In the genomic region with DNA sequence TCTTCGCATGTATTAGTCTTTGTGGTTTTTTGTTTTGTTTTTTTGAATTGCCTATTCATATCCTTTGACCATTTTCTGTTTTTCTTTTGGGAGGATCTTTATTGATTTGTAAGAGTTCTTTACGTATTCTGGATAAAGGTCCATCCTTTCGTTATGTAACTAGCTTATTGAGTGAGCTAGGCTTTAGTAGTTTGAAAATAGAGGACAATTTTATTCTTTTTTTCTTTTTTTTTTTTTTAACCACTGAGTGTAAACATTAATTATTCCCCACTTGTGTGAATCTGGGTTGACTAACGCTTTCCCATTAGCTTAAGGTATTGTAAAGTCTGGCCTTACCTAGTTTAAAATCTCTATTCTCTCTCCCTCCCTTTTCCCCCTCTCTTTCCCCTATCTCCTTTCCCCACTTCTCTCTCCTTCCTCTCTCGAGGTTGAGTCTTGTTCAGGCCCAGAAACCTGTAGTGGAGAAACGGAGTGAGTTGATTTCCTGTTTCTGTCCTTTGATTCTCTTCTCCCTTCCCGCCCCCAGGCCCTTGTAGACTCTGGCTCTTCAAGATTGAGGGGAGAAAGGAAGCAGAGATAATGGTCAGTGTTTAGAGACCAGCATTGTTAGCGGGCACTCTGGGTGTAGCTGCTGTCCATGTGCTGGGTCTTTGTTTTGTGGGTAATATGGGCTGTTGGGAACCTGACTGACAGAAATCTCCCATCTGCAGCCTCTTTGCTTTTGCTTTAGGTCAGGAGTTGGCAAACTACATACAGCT, we compare ENCODE assay signal across 8 cellular contexts. TPM values are rescaled to one million over a fixed set of nuclear protein-coding genes. Genes with fewer than 3 reads are reported as not detected.
DNase-seq lines count a peak whose midpoint lies in the region; FAIRE-seq and TF ChIP-seq lines count a peak whose summit lies in the region.

No MANE protein-coding gene starts in this region.

- H3K9me3 ChIP-seq in A673 (ENCODE audit: low read depth, low read length, poor library complexity, severe bottlenecking) = no peaks in the 10 kb centered on the region
- no peaks in the 10 kb centered on the region for H3K9me3 ChIP-seq in ES-I3 (ENCODE audit: control insufficient read depth, insufficient read depth, low read length)
- H3K9me3 ChIP-seq in small intestine (ENCODE audit: control insufficient read depth, low read depth) = no peaks in the 10 kb centered on the region

- H3K4me1 ChIP-seq in A673 (ENCODE audit: insufficient read depth, low read length, poor library complexity, severe bottlenecking) = peaks cover 12% of the 10 kb centered on the region
- no peaks in the 10 kb centered on the region for H3K4me1 ChIP-seq in ES-I3 (ENCODE audit: insufficient read depth, low read length)
- H3K4me1 ChIP-seq in small intestine (ENCODE audit: control insufficient read depth in 2 of 2, insufficient read depth in 1 of 2, low read depth in 1 of 2, low read length in 1 of 2) = peaks cover 0 to 12% of the 10 kb centered on the region in 2 donors

- CTCF ChIA-PET in A673 (lab: Charles Lee) = no interaction called here

- H3K27ac ChIP-seq in A673 (ENCODE audit: low read depth, low read length, poor library complexity, severe bottlenecking) (peak overlapping the region; percentile 93), small intestine (ENCODE audit: low read depth in 1 of 2, low read length in 1 of 2) (peak overlapping the region; percentile 64 to 89)

- H3K9ac ChIP-seq in ES-I3 (ENCODE audit: low read depth, low read length) = peak overlapping the region; percentile 60

- no peaks in the 10 kb centered on the region for H3K27me3 ChIP-seq in A673 (replicated peaks; ENCODE audit: insufficient read depth, low read depth, low read length, poor library complexity)
- H3K27me3 ChIP-seq in small intestine (ENCODE audit: control insufficient read depth in 2 of 2, insufficient read depth in 2 of 2, low read length in 2 of 2) = no peaks in the 10 kb centered on the region

- no peak for FAIRE-seq in small intestine (lab: Jason Lieb, UNC)
- no peak for FAIRE-seq in D721Med (lab: Jason Lieb, UNC)

- intact Hi-C loops in A673 (cut with micrococcal nuclease; ENCODE audit: unreplicated experiment) = loop anchor here (5.0 kb wide), 1 partner anchor 164 kb away; the partner anchor contains the start of gene DOP1B

- DNase-seq in A673 (ENCODE audit: low spot score) = peak; percentile 29
- peak; percentile 40 for DNase-seq in NCI-H748 treated with DMSO at 0.1 percent for 48 hours (lab: John Stamatoyannopoulos, UW)
- DNase-seq in amniotic epithelial cell (ENCODE audit: low read depth) = peak; percentile 9
- DNase-seq in iPS-NIHi11 (ENCODE audit: low spot score) = peak; percentile 31
- DNase-seq in small intestine = peak; percentile 33
- DNase-seq in activated gamma-delta T cell treated with Interleukin-2 at 50 U/mL for 16 hours = no peak
- DNase-seq in D721Med (ENCODE audit: insufficient read length, low spot score) = no peak

- H3K4me3 ChIP-seq in A673 (ENCODE audit: low read depth, low read length, poor library complexity, severe bottlenecking) (peak overlapping the region; percentile 93), small intestine (ENCODE audit: low read depth in 1 of 2, low read length in 2 of 2) (peak overlapping the region; percentile 14 to 75)

- WGBS in small intestine, 3 donors = 5 to 7% (median 6%) methylated on average over 8 of the region's 8 CpGs

- BruUV-seq in A673 (replicated peaks; lab: Mats Ljungman, UMichigan) = TSS peak; percentile 55

- TF ChIP-seq CTCF in A673 (conservative IDR thresholded peaks at IDR 0.05; ENCODE audit: low read depth, low read length) = no peak
- TF ChIP-seq CTCF in D721Med (IDR thresholded peaks at IDR 0.05; ENCODE audit: insufficient read depth, missing control alignments) = no peak

- POLR2A ChIA-PET in A673 (lab: Charles Lee; ENCODE audit: low non-redundant PET) = interaction anchor here (0.7 kb wide), 1 partner anchor 171 kb away, joined by 4 read pairs; no protein-coding TSS in a partner anchor

- H3K36me3 ChIP-seq in A673 (ENCODE audit: insufficient read depth, low read length, poor library complexity, severe bottlenecking) (peaks cover 11% of the 10 kb centered on the region), ES-I3 (ENCODE audit: insufficient read depth, low read length) (no peaks in the 10 kb centered on the region), small intestine (ENCODE audit: control insufficient read depth in 2 of 2, insufficient read depth in 2 of 2, low read length in 2 of 2) (peaks cover 0 to 4% of the 10 kb centered on the region in 2 donors)

RNA-seq across cellular contexts. Expression of gene MORC3, which starts 1.5 kb away (rescaled TPM):
- total RNA-seq in A673 (2021) = 27.6 and 30.0 TPM in 2 replicates
- polyA plus RNA-seq in small intestine = 10 to 100 TPM in 1 of 3 donors, 1 to 10 TPM in 2; 8.6 to 11.4 (median 9.4) TPM

Comparison
In these comparisons a context has a peak if more than half of its experiments do, and no peak if none do; other contexts are left out.
1. DNase-seq: peak in A673 (single experiment), NCI-H748 treated with DMSO at 0.1 percent for 48 hours (single experiment), amniotic epithelial cell (single experiment), iPS-NIHi11 (single experiment) and small intestine (single experiment); none in activated gamma-delta T cell treated with Interleukin-2 at 50 U/mL for 16 hours (single experiment) and D721Med (single experiment).